Comparison of ENCODE assay signal across 1 cellular context in the genomic region with DNA sequence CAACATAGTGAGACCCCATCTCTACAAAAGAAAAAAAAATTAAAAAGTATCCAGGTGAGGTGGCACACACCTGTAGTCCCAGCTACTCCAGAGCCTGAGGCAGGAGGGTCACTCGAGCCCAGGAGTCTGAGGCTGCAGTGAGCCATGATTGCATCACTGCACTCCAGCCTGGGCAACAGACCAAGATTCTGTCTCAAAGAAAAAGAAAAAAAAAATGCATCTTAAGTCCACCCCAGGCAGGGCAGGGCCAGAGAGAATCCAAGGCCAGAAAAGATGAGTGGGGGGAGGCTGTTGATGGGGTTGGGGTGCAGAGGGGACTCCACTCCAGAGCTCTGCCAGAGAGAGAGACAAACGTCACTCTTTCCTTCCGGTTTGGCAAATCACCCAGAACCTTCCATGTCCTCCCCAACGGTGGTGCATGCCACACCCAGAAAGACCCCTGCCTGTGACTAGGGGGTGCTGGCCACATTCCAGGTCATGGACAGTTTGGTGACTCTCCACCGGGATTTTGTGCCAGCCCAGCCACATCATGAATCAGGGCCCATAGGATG.
TF ChIP-seq lines count a peak whose summit lies in the region.

No MANE protein-coding gene starts in this region.

TF ChIP-seq in HEK293, 187 proteins besides CTCF, POLR2A, EP300 and RAD21 (continued from another document and continues in another):
- TF ChIP-seq ZBTB49 (tag by site-specific recombination; IDR thresholded peaks at IDR 0.05; ENCODE audit: low read depth), result no peak
- TF ChIP-seq PATZ1 (tag by site-specific recombination; IDR thresholded peaks at IDR 0.05), result peak; percentile 49; the same call in 1 of the 2 replicates
- no peak for TF ChIP-seq HOXC10 (CRISPR knock-in tag; IDR thresholded peaks at IDR 0.05)
- TF ChIP-seq ZNF112 (tag by site-specific recombination; IDR thresholded peaks at IDR 0.05), result no peak
- TF ChIP-seq ZNF626 (tag by site-specific recombination; IDR thresholded peaks at IDR 0.05), result no peak
- no peak for TF ChIP-seq ZNF558 (tag by site-specific recombination; IDR thresholded peaks at IDR 0.05)
- no peak for TF ChIP-seq ZFHX2 (tag by site-specific recombination; conservative IDR thresholded peaks at IDR 0.05)
- TF ChIP-seq PRDM10 (tag by site-specific recombination; IDR thresholded peaks at IDR 0.05), result 0 out of 2 replicates have a peak, but pooled peaks have one; percentile 17
- TF ChIP-seq, protein P1, sequence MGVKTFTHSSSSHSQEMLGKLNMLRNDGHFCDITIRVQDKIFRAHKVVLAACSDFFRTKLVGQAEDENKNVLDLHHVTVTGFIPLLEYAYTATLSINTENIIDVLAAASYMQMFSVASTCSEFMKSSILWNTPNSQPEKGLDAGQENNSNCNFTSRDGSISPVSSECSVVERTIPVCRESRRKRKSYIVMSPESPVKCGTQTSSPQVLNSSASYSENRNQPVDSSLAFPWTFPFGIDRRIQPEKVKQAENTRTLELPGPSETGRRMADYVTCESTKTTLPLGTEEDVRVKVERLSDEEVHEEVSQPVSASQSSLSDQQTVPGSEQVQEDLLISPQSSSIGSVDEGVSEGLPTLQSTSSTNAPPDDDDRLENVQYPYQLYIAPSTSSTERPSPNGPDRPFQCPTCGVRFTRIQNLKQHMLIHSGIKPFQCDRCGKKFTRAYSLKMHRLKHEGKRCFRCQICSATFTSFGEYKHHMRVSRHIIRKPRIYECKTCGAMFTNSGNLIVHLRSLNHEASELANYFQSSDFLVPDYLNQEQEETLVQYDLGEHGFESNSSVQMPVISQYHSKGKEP (tag by site-specific recombination; IDR thresholded peaks at IDR 0.05), result peak; percentile 33; the same call in 1 of the 2 replicates
- TF ChIP-seq ZNF398 (tag by site-specific recombination; IDR thresholded peaks at IDR 0.05), result peak; percentile 63
- TF ChIP-seq, protein P2, sequence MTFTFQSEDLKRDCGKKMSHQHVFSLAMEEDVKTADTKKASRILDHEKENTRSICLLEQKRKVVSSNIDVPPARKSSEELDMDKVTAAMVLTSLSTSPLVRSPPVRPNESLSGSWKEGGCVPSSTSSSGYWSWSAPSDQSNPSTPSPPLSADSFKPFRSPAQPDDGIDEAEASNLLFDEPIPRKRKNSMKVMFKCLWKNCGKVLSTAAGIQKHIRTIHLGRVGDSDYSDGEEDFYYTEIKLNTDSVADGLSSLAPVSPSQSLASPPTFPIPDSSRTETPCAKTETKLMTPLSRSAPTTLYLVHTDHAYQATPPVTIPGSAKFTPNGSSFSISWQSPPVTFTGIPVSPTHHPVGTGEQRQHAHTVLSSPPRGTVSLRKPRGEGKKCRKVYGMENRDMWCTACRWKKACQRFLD (tag by site-specific recombination; IDR thresholded peaks at IDR 0.05), result no peak
- no peak for TF ChIP-seq SALL2 (tag by site-specific recombination; IDR thresholded peaks at IDR 0.05; ENCODE audit: borderline replicate concordance)
- TF ChIP-seq ZNF202 (tag by site-specific recombination; IDR thresholded peaks at IDR 0.05; ENCODE audit: borderline replicate concordance), result no peak
- no peak for TF ChIP-seq MZF1 (tag by site-specific recombination; IDR thresholded peaks at IDR 0.05; ENCODE audit: borderline replicate concordance)
- TF ChIP-seq BCL11A (tag by site-specific recombination; IDR thresholded peaks at IDR 0.05; ENCODE audit: low read depth), result no peak
- no peak for TF ChIP-seq GLI4 (tag by site-specific recombination; IDR thresholded peaks at IDR 0.05)
- TF ChIP-seq GFI1B (tag by site-specific recombination; IDR thresholded peaks at IDR 0.05), result no peak
- 0 out of 2 replicates have a peak, but pooled peaks have one; percentile 8 for TF ChIP-seq ZBTB21 (tag by site-specific recombination; IDR thresholded peaks at IDR 0.05)
- TF ChIP-seq OVOL3 (tag by site-specific recombination; IDR thresholded peaks at IDR 0.05), result no peak
- no peak for TF ChIP-seq ZNF175 (tag by site-specific recombination; IDR thresholded peaks at IDR 0.05)
- TF ChIP-seq ZNF585B (tag by site-specific recombination; IDR thresholded peaks at IDR 0.05), result no peak
- TF ChIP-seq GLIS1 (tag by site-specific recombination; IDR thresholded peaks at IDR 0.05), result 0 out of 2 replicates have a peak, but pooled peaks have one; percentile 12
- peak; percentile 29; the same call in 1 of the 2 replicates for TF ChIP-seq ZNF692 (tag by site-specific recombination; IDR thresholded peaks at IDR 0.05)
- TF ChIP-seq ZNF138 (tag by site-specific recombination; IDR thresholded peaks at IDR 0.05; ENCODE audit: borderline replicate concordance), result no peak
- TF ChIP-seq ZNF776 (tag by site-specific recombination; IDR thresholded peaks at IDR 0.05; ENCODE audit: borderline replicate concordance), result no peak
- no peak for TF ChIP-seq ZNF555 (tag by site-specific recombination; conservative IDR thresholded peaks at IDR 0.05)
- no peak for TF ChIP-seq ZNF157 (tag by site-specific recombination; IDR thresholded peaks at IDR 0.05)
- TF ChIP-seq ZNF366 (tag by site-specific recombination; conservative IDR thresholded peaks at IDR 0.05), result 0 out of 2 replicates have a peak, but pooled peaks have one; percentile 28
- TF ChIP-seq, protein P3, sequence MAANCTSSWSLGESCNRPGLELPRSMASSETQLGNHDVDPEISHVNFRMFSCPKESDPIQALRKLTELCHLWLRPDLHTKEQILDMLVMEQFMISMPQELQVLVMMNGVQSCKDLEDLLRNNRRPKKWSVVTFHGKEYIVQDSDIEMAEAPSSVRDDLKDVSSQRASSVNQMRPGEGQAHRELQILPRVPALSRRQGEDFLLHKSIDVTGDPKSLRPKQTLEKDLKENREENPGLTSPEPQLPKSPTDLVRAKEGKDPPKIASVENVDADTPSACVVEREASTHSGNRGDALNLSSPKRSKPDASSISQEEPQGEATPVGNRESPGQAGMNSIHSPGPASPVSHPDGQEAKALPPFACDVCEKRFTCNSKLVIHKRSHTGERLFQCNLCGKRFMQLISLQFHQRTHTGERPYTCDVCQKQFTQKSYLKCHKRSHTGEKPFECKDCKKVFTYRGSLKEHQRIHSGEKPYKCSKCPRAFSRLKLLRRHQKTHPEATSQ (tag by site-specific recombination; IDR thresholded peaks at IDR 0.05), result no peak
- no peak for TF ChIP-seq ZBTB48 (tag by site-specific recombination; IDR thresholded peaks at IDR 0.05)
- TF ChIP-seq OSR2 (tag by site-specific recombination; IDR thresholded peaks at IDR 0.05), result no peak
- TF ChIP-seq ZNF677 (tag by site-specific recombination; IDR thresholded peaks at IDR 0.05), result no peak
- no peak for TF ChIP-seq ZBTB6 (tag by site-specific recombination; IDR thresholded peaks at IDR 0.05)
- no peak for TF ChIP-seq RBAK (tag by site-specific recombination; IDR thresholded peaks at IDR 0.05)
- TF ChIP-seq ZEB2 (tag by site-specific recombination; IDR thresholded peaks at IDR 0.05), result peak; percentile 97
- no peak for TF ChIP-seq ZNF140 (tag by site-specific recombination; IDR thresholded peaks at IDR 0.05)
- no peak for TF ChIP-seq HOXA7 (CRISPR knock-in tag; IDR thresholded peaks at IDR 0.05; ENCODE audit: borderline replicate concordance)
- TF ChIP-seq, protein P4, sequence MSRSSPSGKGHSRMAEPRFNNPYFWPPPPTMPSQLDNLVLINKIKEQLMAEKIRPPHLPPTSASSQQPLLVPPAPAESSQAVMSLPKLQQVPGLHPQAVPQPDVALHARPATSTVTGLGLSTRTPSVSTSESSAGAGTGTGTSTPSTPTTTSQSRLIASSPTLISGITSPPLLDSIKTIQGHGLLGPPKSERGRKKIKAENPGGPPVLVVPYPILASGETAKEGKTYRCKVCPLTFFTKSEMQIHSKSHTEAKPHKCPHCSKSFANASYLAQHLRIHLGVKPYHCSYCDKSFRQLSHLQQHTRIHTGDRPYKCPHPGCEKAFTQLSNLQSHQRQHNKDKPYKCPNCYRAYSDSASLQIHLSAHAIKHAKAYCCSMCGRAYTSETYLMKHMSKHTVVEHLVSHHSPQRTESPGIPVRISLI (tag by site-specific recombination; IDR thresholded peaks at IDR 0.05), result peak; percentile 71
